19 cellular contexts compared by ENCODE assay signal in genomic region chr11:107567739-107568335, GRCh38. TPM values are rescaled to one million over a fixed set of nuclear protein-coding genes. Genes with fewer than 3 reads are reported as not detected.
DNase-seq lines count a peak whose midpoint lies in the region; ATAC-seq and TF ChIP-seq lines count a peak whose summit lies in the region.
"Had no signal": no experiment of that assay in that cellular context is flagged by ENCODE, and none has a peak within 500 bp of the region (broad histone marks: within the 10 kb centered on the region; RNA-seq: fewer than 3 reads in every experiment).

No MANE protein-coding gene starts in this region.

- TF ChIP-seq RAD21 in HCT116 (IDR thresholded peaks at IDR 0.05; ENCODE audit: low read depth) = no peak

- no peak overlapping the region for H3K4me3 ChIP-seq in HCT116 (replicated peaks in 1 of 2; ENCODE audit: low read depth in 1 of 2, low read length in 2 of 2)
- H3K4me3 ChIP-seq in OCI-LY3 (ENCODE audit: low read length) = peak overlapping the region; percentile 55
- H3K4me3 ChIP-seq in GM23338 = no peak overlapping the region
- H3K4me3 ChIP-seq: right lobe of liver, SK-N-MC, thoracic aorta had no signal

- intact Hi-C loops in activated CD8-positive, alpha-beta T cell treated with anti-CD3 and anti-CD28 coated beads for 36 hours (cut with micrococcal nuclease) = no loop called here
- intact Hi-C loops in HCT116 (cut with micrococcal nuclease) = loop anchor here (10.0 kb wide), 1 partner anchor 1087 kb away; no protein-coding TSS in a partner anchor

- no peak for DNase-seq in activated CD8-positive, alpha-beta T cell treated with anti-CD3 and anti-CD28 coated beads for 36 hours
- DNase-seq in activated CD8-positive, alpha-beta T cell treated with anti-CD3 and anti-CD28 coated beads, Interleukin-2, amount 10 ng/mL, durations not matched to agents 7 days and 5 days = no peak
- DNase-seq in HCT116 (ENCODE audit: low read depth, low spot score) (no peak), GM23338 (ENCODE audit: low spot score) (no peak), NCI-H446 treated with DMSO at 0.1 percent for 48 hours (lab: John Stamatoyannopoulos, UW) (no peak)
- DNase-seq in stimulated activated CD4-positive, alpha-beta T cell treated with anti-CD3 and anti-CD28 coated beads, Interleukin-2, amount 100 ng/mL, for 24 hours = no peak
- DNase-seq: amygdala; cerebellar nuclear complex; endodermal cell; foreskin fibroblast; naive thymus-derived CD8-positive, alpha-beta T cell; right lobe of liver; stimulated activated CD4-positive, alpha-beta T cell treated with anti-CD3 and anti-CD28 coated beads, Interleukin-1b, Interleukin-23, amount 100 ng/mL, for 48 hours had no signal

- H4K20me1 ChIP-seq in HCT116 (ENCODE audit: insufficient read depth) (no peaks in the 10 kb centered on the region), OCI-LY3 (ENCODE audit: insufficient read depth, low read length) (no peaks in the 10 kb centered on the region), GM23338 (replicated peaks; ENCODE audit: insufficient read depth) (no peaks in the 10 kb centered on the region)

- no peaks in the 10 kb centered on the region for H3K27me3 ChIP-seq in HCT116 (ENCODE audit: insufficient read depth, low read length)
- H3K27me3 ChIP-seq in OCI-LY3 (ENCODE audit: low read depth, low read length) = no peaks in the 10 kb centered on the region
- H3K27me3 ChIP-seq in GM23338 (ENCODE audit: insufficient read depth) = no peaks in the 10 kb centered on the region
- H3K27me3 ChIP-seq: right lobe of liver had no signal

- no peaks in the 10 kb centered on the region for H3K9me2 ChIP-seq in HCT116 (ENCODE audit: insufficient read depth)
- H3K9me2 ChIP-seq in GM23338 (ENCODE audit: insufficient read depth) = no peaks in the 10 kb centered on the region

- no peak overlapping the region for H3K9ac ChIP-seq in HCT116 (ENCODE audit: low read length)
- H3K9ac ChIP-seq in OCI-LY3 (ENCODE audit: low read length) = peak overlapping the region; percentile 40; the same call in 1 of the 2 replicates

- H3K4me1 ChIP-seq in HCT116 (ENCODE audit: control insufficient read depth in 1 of 2, insufficient read depth in 2 of 2, low read length in 2 of 2) (peaks cover 18 to 28% of the 10 kb centered on the region in 2 experiments), OCI-LY3 (ENCODE audit: low read length) (peaks cover 42% of the 10 kb centered on the region), GM23338 (ENCODE audit: insufficient read depth) (peaks cover 21% of the 10 kb centered on the region)

- no peak for TF ChIP-seq CTCF in activated CD8-positive, alpha-beta T cell treated with anti-CD3 and anti-CD28 coated beads for 36 hours (IDR thresholded peaks at IDR 0.05)
- no peak for TF ChIP-seq CTCF in HCT116 (IDR thresholded peaks at IDR 0.05 in 2 of 3, conservative IDR thresholded peaks at IDR 0.05 in 1 of 3; ENCODE audit: borderline replicate concordance in 1 of 3, insufficient read depth in 1 of 3, low read depth in 2 of 3, low read length in 2 of 3)
- TF ChIP-seq CTCF in OCI-LY3 (IDR thresholded peaks at IDR 0.05; ENCODE audit: low read depth, low read length) = no peak
- TF ChIP-seq CTCF in GM23338 (conservative IDR thresholded peaks at IDR 0.05; ENCODE audit: low read depth in 2 of 2) = no peak

- H3K36me3 ChIP-seq in HCT116 (ENCODE audit: control insufficient read depth in 1 of 2, insufficient read depth in 2 of 2, low read length in 2 of 2) = no peaks in the 10 kb centered on the region
- H3K36me3 ChIP-seq in OCI-LY3 (replicated peaks; ENCODE audit: low read depth, low read length) = no peaks in the 10 kb centered on the region
- no peaks in the 10 kb centered on the region for H3K36me3 ChIP-seq in GM23338 (ENCODE audit: insufficient read depth)
- H3K36me3 ChIP-seq: right lobe of liver, thoracic aorta had no signal

- peaks cover 44% of the 10 kb centered on the region for H3K4me1 Mint-ChIP-seq in activated CD8-positive, alpha-beta T cell treated with anti-CD3 and anti-CD28 coated beads for 36 hours (ENCODE audit: low read depth)
- H3K4me1 Mint-ChIP-seq in activated CD8-positive, alpha-beta T cell treated with anti-CD3 and anti-CD28 coated beads, Interleukin-2, amount 10 ng/mL, durations not matched to agents 7 days and 5 days (ENCODE audit: low read depth) = peaks cover 40% of the 10 kb centered on the region
- H3K4me1 Mint-ChIP-seq in stimulated activated memory B cell treated with anti-CD40 and anti-IgM and Interleukin-4, amounts not matched to agents 10 μg/mL and 1 μg/mL and 100 μg/mL, for 72 hours = peaks cover 43% of the 10 kb centered on the region
- H3K4me1 Mint-ChIP-seq in GM23338 = peaks cover 21% of the 10 kb centered on the region

- peak overlapping the region; percentile 25 for H3K27ac Mint-ChIP-seq in activated CD8-positive, alpha-beta T cell treated with anti-CD3 and anti-CD28 coated beads for 36 hours
- H3K27ac Mint-ChIP-seq in activated CD8-positive, alpha-beta T cell treated with anti-CD3 and anti-CD28 coated beads, Interleukin-2, amount 10 ng/mL, durations not matched to agents 7 days and 5 days = no peak overlapping the region
- H3K27ac Mint-ChIP-seq in stimulated activated memory B cell treated with anti-CD40 and anti-IgM and Interleukin-4, amounts not matched to agents 10 μg/mL and 1 μg/mL and 100 μg/mL, for 72 hours = peak overlapping the region; percentile 75
- H3K27ac Mint-ChIP-seq in GM23338 = no peak overlapping the region
- H3K27ac Mint-ChIP-seq: endodermal cell had no signal

- H3K79me2 ChIP-seq in HCT116 (ENCODE audit: insufficient read depth, low read length) = peaks cover 18% of the 10 kb centered on the region
- peaks cover 16% of the 10 kb centered on the region for H3K79me2 ChIP-seq in OCI-LY3 (ENCODE audit: low read length)
- peaks cover 23% of the 10 kb centered on the region for H3K79me2 ChIP-seq in GM23338 (replicated peaks; ENCODE audit: insufficient read depth)

- H3K9me3 ChIP-seq in HCT116 (ENCODE audit: control insufficient read depth in 1 of 2, insufficient read depth in 1 of 2, low read depth in 1 of 2, low read length in 2 of 2) = no peaks in the 10 kb centered on the region
- no peaks in the 10 kb centered on the region for H3K9me3 ChIP-seq in OCI-LY3 (ENCODE audit: insufficient read depth, low read length)
- H3K9me3 ChIP-seq: right lobe of liver, thoracic aorta had no signal

- RAD21 ChIA-PET in HCT116 (lab: Charles Lee; ENCODE audit: low non-redundant PET in 1 of 2, low total read pairs in 2 of 2, uncharacterized antibody in 2 of 2, unreplicated experiment in 2 of 2) = interaction anchor here in 1 of 2 experiments (1.2 kb wide), 1 partner anchor 122 kb away, joined by 4 read pairs; no protein-coding TSS in a partner anchor

- no peaks in the 10 kb centered on the region for H3F3A ChIP-seq in GM23338 (replicated peaks; ENCODE audit: low read depth)

- H2AFZ ChIP-seq in HCT116 (ENCODE audit: low read depth, low read length, poor library complexity, severe bottlenecking) (peak overlapping the region; percentile 37), OCI-LY3 (ENCODE audit: low read depth, low read length) (peak overlapping the region; percentile 61), GM23338 (no peak overlapping the region)

- H3K4me3 Mint-ChIP-seq in activated CD8-positive, alpha-beta T cell treated with anti-CD3 and anti-CD28 coated beads for 36 hours = no peak overlapping the region
- H3K4me3 Mint-ChIP-seq in activated CD8-positive, alpha-beta T cell treated with anti-CD3 and anti-CD28 coated beads, Interleukin-2, amount 10 ng/mL, durations not matched to agents 7 days and 5 days = no peak overlapping the region
- H3K4me3 Mint-ChIP-seq in stimulated activated memory B cell treated with anti-CD40 and anti-IgM and Interleukin-4, amounts not matched to agents 10 μg/mL and 1 μg/mL and 100 μg/mL, for 72 hours = peak overlapping the region; percentile 61
- H3K4me3 Mint-ChIP-seq in GM23338 = no peak overlapping the region
- H3K4me3 Mint-ChIP-seq: endodermal cell had no signal

- no peaks in the 10 kb centered on the region for H3K9me3 Mint-ChIP-seq in activated CD8-positive, alpha-beta T cell treated with anti-CD3 and anti-CD28 coated beads for 36 hours
- H3K9me3 Mint-ChIP-seq in activated CD8-positive, alpha-beta T cell treated with anti-CD3 and anti-CD28 coated beads, Interleukin-2, amount 10 ng/mL, durations not matched to agents 7 days and 5 days (ENCODE audit: insufficient read depth) = no peaks in the 10 kb centered on the region
- H3K9me3 Mint-ChIP-seq in stimulated activated memory B cell treated with anti-CD40 and anti-IgM and Interleukin-4, amounts not matched to agents 10 μg/mL and 1 μg/mL and 100 μg/mL, for 72 hours = no peaks in the 10 kb centered on the region
- no peaks in the 10 kb centered on the region; the same call in 2 of the 3 replicates for H3K9me3 Mint-ChIP-seq in GM23338
- H3K9me3 Mint-ChIP-seq: activated T-helper 17 cell treated with anti-CD3 and anti-CD28 coated beads, Interleukin-2, amount 50 U/mL, for 72 hours; endodermal cell; naive thymus-derived CD8-positive, alpha-beta T cell had no signal

- POLR2A ChIA-PET in activated CD8-positive, alpha-beta T cell treated with anti-CD3 and anti-CD28 coated beads for 36 hours (lab: Charles Lee) = interaction anchor here (0.6 to 1.8 kb wide), 2 partner anchors 18 to 128 kb away, joined by 4 read pairs; no protein-coding TSS in a partner anchor
- POLR2A ChIA-PET in activated CD8-positive, alpha-beta T cell treated with anti-CD3 and anti-CD28 coated beads, Interleukin-2, amount 10 ng/mL, durations not matched to agents 7 days and 5 days (lab: Charles Lee) = no interaction called here
- POLR2A ChIA-PET in HCT116 (lab: Charles Lee) = no interaction called here

- no peak for ATAC-seq in activated CD8-positive, alpha-beta T cell treated with anti-CD3 and anti-CD28 coated beads for 36 hours
- ATAC-seq in activated CD8-positive, alpha-beta T cell treated with anti-CD3 and anti-CD28 coated beads, Interleukin-2, amount 10 ng/mL, durations not matched to agents 7 days and 5 days = no peak
- no peak for ATAC-seq in HCT116
- no peak for ATAC-seq in stimulated activated memory B cell treated with anti-CD40 and anti-IgM and Interleukin-4, amounts not matched to agents 10 μg/mL and 1 μg/mL and 100 μg/mL, for 72 hours
- ATAC-seq in GM23338 = no peak
- ATAC-seq: activated T-helper 17 cell treated with anti-CD3 and anti-CD28 coated beads, Interleukin-2, amount 50 U/mL, for 72 hours; naive thymus-derived CD8-positive, alpha-beta T cell; right lobe of liver had no signal

- TF ChIP-seq POLR2A in HCT116 (IDR thresholded peaks at IDR 0.05; ENCODE audit: borderline replicate concordance, extremely low read depth, insufficient read depth, insufficient read length) = no peak

- no peaks in the 10 kb centered on the region for H3K27me3 Mint-ChIP-seq in activated CD8-positive, alpha-beta T cell treated with anti-CD3 and anti-CD28 coated beads for 36 hours
- H3K27me3 Mint-ChIP-seq in activated CD8-positive, alpha-beta T cell treated with anti-CD3 and anti-CD28 coated beads, Interleukin-2, amount 10 ng/mL, durations not matched to agents 7 days and 5 days (ENCODE audit: low read depth) = peaks cover 7% of the 10 kb centered on the region
- H3K27me3 Mint-ChIP-seq in stimulated activated memory B cell treated with anti-CD40 and anti-IgM and Interleukin-4, amounts not matched to agents 10 μg/mL and 1 μg/mL and 100 μg/mL, for 72 hours = no peaks in the 10 kb centered on the region
- H3K27me3 Mint-ChIP-seq in GM23338 (ENCODE audit: insufficient read depth, low read depth, poor library complexity) = peaks cover 4% of the 10 kb centered on the region
- H3K27me3 Mint-ChIP-seq: activated T-helper 17 cell treated with anti-CD3 and anti-CD28 coated beads, Interleukin-2, amount 50 U/mL, for 72 hours had no signal

- H3K4me2 ChIP-seq in HCT116 (ENCODE audit: low read length) (no peak overlapping the region), OCI-LY3 (ENCODE audit: low read length) (peak overlapping the region; percentile 71), GM23338 (no peak overlapping the region)

- H3K36me3 Mint-ChIP-seq in activated CD8-positive, alpha-beta T cell treated with anti-CD3 and anti-CD28 coated beads for 36 hours (ENCODE audit: low read depth) = no peaks in the 10 kb centered on the region
- H3K36me3 Mint-ChIP-seq in activated CD8-positive, alpha-beta T cell treated with anti-CD3 and anti-CD28 coated beads, Interleukin-2, amount 10 ng/mL, durations not matched to agents 7 days and 5 days (ENCODE audit: low read depth) = no peaks in the 10 kb centered on the region
- H3K36me3 Mint-ChIP-seq in stimulated activated memory B cell treated with anti-CD40 and anti-IgM and Interleukin-4, amounts not matched to agents 10 μg/mL and 1 μg/mL and 100 μg/mL, for 72 hours = no peaks in the 10 kb centered on the region
- no peaks in the 10 kb centered on the region for H3K36me3 Mint-ChIP-seq in GM23338 (ENCODE audit: low read depth)

- H3K27ac ChIP-seq in HCT116 (ENCODE audit: low read depth, low read length) (no peak overlapping the region), OCI-LY3 (ENCODE audit: low read length) (peak overlapping the region; percentile 32; the same call in 1 of the 2 replicates), GM23338 (ENCODE audit: low read depth) (no peak overlapping the region)
- H3K27ac ChIP-seq: right lobe of liver, SK-N-MC, thoracic aorta had no signal

- BruUV-seq in HCT116 (replicated peaks; lab: Mats Ljungman, UMichigan) = no TSS peak

- CTCF ChIA-PET in activated CD8-positive, alpha-beta T cell treated with anti-CD3 and anti-CD28 coated beads for 36 hours (lab: Charles Lee) = interaction anchor here (0.8 to 9.5 kb wide), 6 partner anchors 8 to 203 kb away, joined by 3 to 111 read pairs (median 11); no protein-coding TSS in a partner anchor
- CTCF ChIA-PET in activated CD8-positive, alpha-beta T cell treated with anti-CD3 and anti-CD28 coated beads, Interleukin-2, amount 10 ng/mL, durations not matched to agents 7 days and 5 days (lab: Charles Lee) = interaction anchor here (0.7 to 7.5 kb wide), 5 partner anchors 9 to 204 kb away, joined by 4 to 95 read pairs (median 7); no protein-coding TSS in a partner anchor
- CTCF ChIA-PET in HCT116 (lab: Charles Lee) = interaction anchor here (0.8 to 0.9 kb wide), 2 partner anchors 9 kb away, joined by 3 read pairs; no protein-coding TSS in a partner anchor

RNA-seq across cellular contexts. Expression of gene ALKBH8, which starts 2.3 kb away (rescaled TPM):
- 10 to 100 TPM; 13.3 to 13.4 TPM for total RNA-seq in activated CD8-positive, alpha-beta T cell treated with anti-CD3 and anti-CD28 coated beads for 36 hours
- total RNA-seq in activated CD8-positive, alpha-beta T cell treated with anti-CD3 and anti-CD28 coated beads, Interleukin-2, amount 10 ng/mL, durations not matched to agents 7 days and 5 days = 10 to 100 TPM; 11.1 to 11.3 TPM
- 11.6 TPM for total RNA-seq in HCT116 (2021; ENCODE audit: unreplicated experiment)
- 3.8 and 6.1 TPM in 2 replicates for polyA plus RNA-seq in HCT116 (2012)
- total RNA-seq in GM23338 (2014; rRNA removed; shearing (Covaris generic)) = 13.7 and 14.2 TPM in 2 replicates
- polyA plus RNA-seq in GM23338 (2016; fragmentation: Nextera tagmentation; extraction: Ambion mirVana) = 7.1 and 8.9 TPM in 2 replicates

RNA-seq across cellular contexts. Expression of gene ELMOD1, which starts 23.1 kb away (rescaled TPM):
- not detected for total RNA-seq in activated CD8-positive, alpha-beta T cell treated with anti-CD3 and anti-CD28 coated beads for 36 hours
- not detected for total RNA-seq in activated CD8-positive, alpha-beta T cell treated with anti-CD3 and anti-CD28 coated beads, Interleukin-2, amount 10 ng/mL, durations not matched to agents 7 days and 5 days
- 2.9 TPM for total RNA-seq in HCT116 (2021; ENCODE audit: unreplicated experiment)
- polyA plus RNA-seq in HCT116 (2012) = 1.4 and 2.1 TPM in 2 replicates
- 1.2 and 5.2 TPM in 2 replicates for total RNA-seq in GM23338 (2014; rRNA removed; shearing (Covaris generic))
- 1.6 and 1.8 TPM in 2 replicates for polyA plus RNA-seq in GM23338 (2016; fragmentation: Nextera tagmentation; extraction: Ambion mirVana)
- total RNA-seq: activated T-helper 17 cell treated with anti-CD3 and anti-CD28 coated beads, Interleukin-2, amount 50 U/mL, for 72 hours; liver; naive thymus-derived CD8-positive, alpha-beta T cell had no signal
- polyA plus RNA-seq: naive thymus-derived CD8-positive, alpha-beta T cell had no signal

Comparison
In these comparisons a context has a peak if more than half of its experiments do, and no peak if none do; other contexts are left out.
1. H3K27ac Mint-ChIP-seq: peak in activated CD8-positive, alpha-beta T cell treated with anti-CD3 and anti-CD28 coated beads for 36 hours (single experiment) and stimulated activated memory B cell treated with anti-CD40 and anti-IgM and Interleukin-4, amounts not matched to agents 10 μg/mL and 1 μg/mL and 100 μg/mL, for 72 hours (single experiment); none in activated CD8-positive, alpha-beta T cell treated with anti-CD3 and anti-CD28 coated beads, Interleukin-2, amount 10 ng/mL, durations not matched to agents 7 days and 5 days (single experiment) and GM23338 (single experiment).